ENCODE assay signal across 1 cellular context in genomic region chr19:55257461-55258411, GRCh38.
TF ChIP-seq lines count a peak whose summit lies in the region.

No MANE protein-coding gene starts in this region.

TF ChIP-seq in K562, 482 proteins besides CTCF, POLR2A, EP300 and RAD21 (continues in another document):
- no peak for TF ChIP-seq ZNF445 (CRISPR knock-in tag; IDR thresholded peaks at IDR 0.05; ENCODE audit: low read depth)
- no peak for TF ChIP-seq SNRNP70 (optimal IDR thresholded peaks at IDR 0.05; ENCODE audit: low read depth, low read length)
- peak; percentile 86 for TF ChIP-seq BHLHE40 (IDR thresholded peaks at IDR 0.05; ENCODE audit: low read length)
- no peak for TF ChIP-seq PTRF (tag; IDR thresholded peaks at IDR 0.05)
- TF ChIP-seq MLX (CRISPR knock-in tag; conservative IDR thresholded peaks at IDR 0.05), result no peak
- TF ChIP-seq MTA2 (IDR thresholded peaks at IDR 0.05; ENCODE audit: low read depth), result no peak
- no peak for TF ChIP-seq ZNF696 (CRISPR knock-in tag; conservative IDR thresholded peaks at IDR 0.05)
- no peak for TF ChIP-seq ZNF354B (CRISPR knock-in tag; IDR thresholded peaks at IDR 0.05)
- TF ChIP-seq XRCC4 (IDR thresholded peaks at IDR 0.05; ENCODE audit: extremely low read depth, insufficient read depth, insufficient read length), result no peak
- TF ChIP-seq RBM22 (IDR thresholded peaks at IDR 0.05; ENCODE audit: low read depth, low read length, poor library complexity, severe bottlenecking), result no peak
- TF ChIP-seq HMBOX1 (IDR thresholded peaks at IDR 0.05), result no peak
- no peak for TF ChIP-seq CREB5 (CRISPR knock-in tag; IDR thresholded peaks at IDR 0.05)
- no peak for TF ChIP-seq ERF (CRISPR knock-in tag; IDR thresholded peaks at IDR 0.05)
- no peak for TF ChIP-seq HDAC3 (IDR thresholded peaks at IDR 0.05; ENCODE audit: borderline replicate concordance, partially characterized antibody)
- peak; percentile 92 for TF ChIP-seq NKRF (IDR thresholded peaks at IDR 0.05; ENCODE audit: borderline replicate concordance)
- TF ChIP-seq UBTF (IDR thresholded peaks at IDR 0.05; ENCODE audit: borderline replicate concordance in 1 of 2, low read depth in 2 of 2, low read length in 2 of 2), result 0 out of 4 replicates have a peak, but pooled peaks have one; percentile 46 to 50
- no peak for TF ChIP-seq MCM3 (IDR thresholded peaks at IDR 0.05)
- TF ChIP-seq BRF1 (IDR thresholded peaks at IDR 0.05; ENCODE audit: borderline replicate concordance, extremely low read depth, insufficient read length), result no peak
- TF ChIP-seq ZBTB11 (CRISPR knock-in tag; IDR thresholded peaks at IDR 0.05), result no peak
- no peak for TF ChIP-seq ZNF311 (CRISPR knock-in tag; IDR thresholded peaks at IDR 0.05)
- no peak for TF ChIP-seq ZBTB12 (CRISPR knock-in tag; IDR thresholded peaks at IDR 0.05)
- TF ChIP-seq ZNF699 (CRISPR knock-in tag; IDR thresholded peaks at IDR 0.05; ENCODE audit: insufficient replicate concordance), result no peak
- 0 out of 2 replicates have a peak, but pooled peaks have one; percentile 41 for TF ChIP-seq L3MBTL2 (IDR thresholded peaks at IDR 0.05)
- no peak for TF ChIP-seq NFE2 (IDR thresholded peaks at IDR 0.05; ENCODE audit: low read depth)
- TF ChIP-seq ZBTB26 (CRISPR knock-in tag; IDR thresholded peaks at IDR 0.05), result no peak
- no peak for TF ChIP-seq RBM34 (IDR thresholded peaks at IDR 0.05; ENCODE audit: borderline replicate concordance, insufficient read depth, low read length)
- TF ChIP-seq BCOR (IDR thresholded peaks at IDR 0.05), result 0 out of 2 replicates have a peak, but pooled peaks have one; percentile 9
- TF ChIP-seq ZBTB17 (CRISPR knock-in tag; IDR thresholded peaks at IDR 0.05), result no peak
- no peak for TF ChIP-seq CEBPZ (IDR thresholded peaks at IDR 0.05; ENCODE audit: borderline replicate concordance, low read depth, low read length)
- TF ChIP-seq ZNF212 (CRISPR knock-in tag; IDR thresholded peaks at IDR 0.05), result no peak
- no peak for TF ChIP-seq HOXB6 (CRISPR knock-in tag; IDR thresholded peaks at IDR 0.05; ENCODE audit: borderline replicate concordance)
- no peak for TF ChIP-seq ZC3H4 (CRISPR knock-in tag; IDR thresholded peaks at IDR 0.05; ENCODE audit: borderline replicate concordance)
- TF ChIP-seq NCOR1 (IDR thresholded peaks at IDR 0.05), result no peak
- TF ChIP-seq ZBTB34 (CRISPR knock-in tag; IDR thresholded peaks at IDR 0.05), result no peak
- TF ChIP-seq PCBP2 (IDR thresholded peaks at IDR 0.05; ENCODE audit: low read depth, low read length, poor library complexity, severe bottlenecking), result no peak
- no peak for TF ChIP-seq MEF2D (tag; conservative IDR thresholded peaks at IDR 0.05; ENCODE audit: low read depth)
- no peak for TF ChIP-seq ZNF584 (CRISPR knock-in tag; IDR thresholded peaks at IDR 0.05; ENCODE audit: low read depth)
- TF ChIP-seq RBM14 (IDR thresholded peaks at IDR 0.05; ENCODE audit: borderline replicate concordance, insufficient read depth, low read depth, low read length), result no peak
- TF ChIP-seq TAF9B (IDR thresholded peaks at IDR 0.05; ENCODE audit: partially characterized antibody), result no peak
- TF ChIP-seq NFE2L1 (tag; IDR thresholded peaks at IDR 0.05; ENCODE audit: borderline replicate concordance, low read depth), result no peak
- peak; percentile 98 for TF ChIP-seq TGIF2 (CRISPR knock-in tag; IDR thresholded peaks at IDR 0.05)
- no peak for TF ChIP-seq ELF1 (tag; IDR thresholded peaks at IDR 0.05)
- TF ChIP-seq KDM5B (IDR thresholded peaks at IDR 0.05; ENCODE audit: insufficient replicate concordance, low read depth, low read length), result peak; percentile 23
- peak; percentile 71 for TF ChIP-seq RBFOX2 (IDR thresholded peaks at IDR 0.05; ENCODE audit: low read depth, low read length)
- TF ChIP-seq GATA2 (CRISPR knock-in tag; IDR thresholded peaks at IDR 0.05), result no peak
- TF ChIP-seq ZNF324 (CRISPR knock-in tag; IDR thresholded peaks at IDR 0.05), result no peak
- TF ChIP-seq ZNF217 (CRISPR knock-in tag; IDR thresholded peaks at IDR 0.05), result no peak
- no peak for TF ChIP-seq MCM2 (IDR thresholded peaks at IDR 0.05; ENCODE audit: low read depth)
